ENCODE assay signal across 15 cellular contexts in the genomic region with DNA sequence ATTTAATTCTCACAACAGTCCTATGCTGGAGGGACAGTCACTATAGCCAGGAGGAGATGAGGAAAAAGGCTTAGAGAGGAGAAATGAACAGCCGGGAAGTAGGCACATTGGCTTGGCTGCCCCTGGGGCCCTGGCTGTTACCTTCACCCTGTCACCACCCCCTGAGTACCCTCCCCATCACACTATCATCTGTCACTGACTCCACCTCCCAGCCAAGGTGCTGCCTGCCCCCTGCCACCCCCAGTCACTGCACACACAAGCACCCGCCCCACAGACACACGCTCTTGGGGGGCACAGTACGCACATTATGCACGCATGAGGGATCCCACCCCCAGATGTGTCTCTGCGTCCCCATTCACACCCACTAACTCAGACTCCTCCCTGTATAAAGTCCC.
DNase-seq lines count a peak whose midpoint lies in the region; ATAC-seq and TF ChIP-seq lines count a peak whose summit lies in the region.
"Had no signal": no experiment of that assay in that cellular context is flagged by ENCODE, and none has a peak within 500 bp of the region (broad histone marks: within the 10 kb centered on the region; RNA-seq: fewer than 3 reads in every experiment).

No MANE protein-coding gene starts in this region.

- intact Hi-C loops in cardiac septum (cut with DNase I) (loop anchor here (10.0 kb wide), 1 partner anchor 225 kb away; the partner anchor contains the start of genes MECR and PTPRU), left cardiac atrium (cut with DNase I) (loop anchor here in 1 of 2 donors (10.0 kb wide), 1 partner anchor 225 kb away; the partner anchor contains the start of genes MECR and PTPRU)

- H2BK15ac ChIP-seq in neuronal stem cell (ENCODE audit: low read length): no peak overlapping the region

- H4K91ac ChIP-seq in neuronal stem cell (ENCODE audit: low read depth, low read length, poor library complexity): no peak overlapping the region

- H2AFZ ChIP-seq in neuronal stem cell (ENCODE audit: low read length): no peak overlapping the region
- H2AFZ ChIP-seq: GM23248 had no signal

- peak; percentile 22 for DNase-seq in cardiac septum (ENCODE audit: low spot score)
- DNase-seq in left cardiac atrium: no peak
- DNase-seq in WERI-Rb-1: no peak
- DNase-seq in neuronal stem cell (ENCODE audit: low spot score): no peak
- DNase-seq in activated naive CD4-positive, alpha-beta T cell treated with anti-CD3 and anti-CD28 coated beads, Interleukin-2, amount 50 U/mL, for 72 hours (ENCODE audit: low spot score in 2 of 2): no peak
- DNase-seq: C1 segment of cervical spinal cord, Calu3, DMS 273 treated with DMSO at 0.1 percent for 48 hours, GM23248, H9 had no signal

- H3K14ac ChIP-seq in neuronal stem cell (ENCODE audit: low read length): no peak overlapping the region

- ATAC-seq in left cardiac atrium (no peak), GM21619 (IDR thresholded peaks at IDR 0.05; ENCODE audit: unreplicated experiment) (no peak), HG03378 (IDR thresholded peaks at IDR 0.05; ENCODE audit: unreplicated experiment) (no peak)
- ATAC-seq in activated naive CD4-positive, alpha-beta T cell treated with anti-CD3 and anti-CD28 coated beads, Interleukin-2, amount 50 U/mL, for 72 hours: no peak

- H3K23ac ChIP-seq in neuronal stem cell (ENCODE audit: low read depth, low read length, poor library complexity): no peak overlapping the region

- peak overlapping the region; percentile 54 for H3K18ac ChIP-seq in neuronal stem cell (ENCODE audit: low read length)

- no CpG with 5 or more reads among the region's 6 CpGs for WGBS in neuronal stem cell (ENCODE audit: extremely low coverage in 2 of 2, insufficient read length in 2 of 2, insufficient replicate concordance in 1 of 2), 2 donors

- H3K4me3 ChIP-seq in WERI-Rb-1 (ENCODE audit: low read depth, low read length) (no peak overlapping the region), neuronal stem cell (ENCODE audit: low read length in 2 of 2) (no peak overlapping the region)
- H3K4me3 ChIP-seq: GM23248 had no signal

- no peak overlapping the region for H3K27ac Mint-ChIP-seq in activated naive CD4-positive, alpha-beta T cell treated with anti-CD3 and anti-CD28 coated beads, Interleukin-2, amount 50 U/mL, for 72 hours
- H3K27ac Mint-ChIP-seq: B cell; CD4-positive, alpha-beta T cell had no signal

- H3K27me3 ChIP-seq in WERI-Rb-1 (ENCODE audit: insufficient read depth, low read depth, severe bottlenecking): no peaks in the 10 kb centered on the region
- peaks cover 0 to 2% (median 0%) of the 10 kb centered on the region in 3 experiments for H3K27me3 ChIP-seq in neuronal stem cell (ENCODE audit: control insufficient read depth in 3 of 3, insufficient read depth in 3 of 3, low read depth in 1 of 3, low read length in 3 of 3)

- H3K9me3 ChIP-seq in WERI-Rb-1 (ENCODE audit: severe bottlenecking) (peaks cover 4% of the 10 kb centered on the region), neuronal stem cell (replicated peaks in 1 of 2; ENCODE audit: control insufficient read depth in 2 of 2, insufficient read depth in 1 of 2, low read depth in 1 of 2, low read length in 2 of 2) (no peaks in the 10 kb centered on the region)

- no peak overlapping the region for H4K8ac ChIP-seq in neuronal stem cell (ENCODE audit: low read depth, low read length)

- H3K27ac ChIP-seq in WERI-Rb-1 (peak overlapping the region; percentile 49), neuronal stem cell (replicated peaks; ENCODE audit: low read length) (no peak overlapping the region)
- H3K27ac ChIP-seq: GM23248, HL-60 had no signal

- no peak overlapping the region for H2BK5ac ChIP-seq in neuronal stem cell (ENCODE audit: low read length)

- H3K4me1 ChIP-seq in neuronal stem cell (ENCODE audit: control insufficient read depth in 2 of 2, insufficient read depth in 1 of 2, low read depth in 1 of 2, low read length in 2 of 2): no peaks in the 10 kb centered on the region

- no peaks in the 10 kb centered on the region for H3K36me3 Mint-ChIP-seq in activated naive CD4-positive, alpha-beta T cell treated with anti-CD3 and anti-CD28 coated beads, Interleukin-2, amount 50 U/mL, for 72 hours

- no peak overlapping the region for H3K4ac ChIP-seq in neuronal stem cell (ENCODE audit: low read length)

- no peaks in the 10 kb centered on the region for H3K9me3 Mint-ChIP-seq in activated naive CD4-positive, alpha-beta T cell treated with anti-CD3 and anti-CD28 coated beads, Interleukin-2, amount 50 U/mL, for 72 hours
- H3K9me3 Mint-ChIP-seq: CD4-positive, alpha-beta T cell had no signal

- no peak overlapping the region for H2BK12ac ChIP-seq in neuronal stem cell (ENCODE audit: low read length)

- H2BK120ac ChIP-seq in neuronal stem cell (ENCODE audit: low read depth, low read length): no peak overlapping the region

- no peaks in the 10 kb centered on the region for H3K79me1 ChIP-seq in neuronal stem cell (ENCODE audit: low read depth, low read length)

- H3K9ac ChIP-seq in neuronal stem cell (ENCODE audit: low read depth, low read length, poor library complexity): no peak overlapping the region
- H3K9ac ChIP-seq: GM23248 had no signal

- no peaks in the 10 kb centered on the region for H3K36me3 ChIP-seq in WERI-Rb-1
- no peaks in the 10 kb centered on the region for H3K36me3 ChIP-seq in neuronal stem cell (replicated peaks in 1 of 2; ENCODE audit: control insufficient read depth in 2 of 2, insufficient read depth in 2 of 2, low read length in 2 of 2)

- TF ChIP-seq CTCF in WERI-Rb-1 (IDR thresholded peaks at IDR 0.05; ENCODE audit: low read depth, low read length): no peak

- H3K4me2 ChIP-seq in neuronal stem cell (ENCODE audit: insufficient read depth, low read length, poor library complexity, severe bottlenecking): no peak overlapping the region

- H2AK5ac ChIP-seq in neuronal stem cell (ENCODE audit: low read depth, low read length): peak overlapping the region; percentile 20
